Comparison of ENCODE assay signal across 11 cellular contexts in the genomic region with DNA sequence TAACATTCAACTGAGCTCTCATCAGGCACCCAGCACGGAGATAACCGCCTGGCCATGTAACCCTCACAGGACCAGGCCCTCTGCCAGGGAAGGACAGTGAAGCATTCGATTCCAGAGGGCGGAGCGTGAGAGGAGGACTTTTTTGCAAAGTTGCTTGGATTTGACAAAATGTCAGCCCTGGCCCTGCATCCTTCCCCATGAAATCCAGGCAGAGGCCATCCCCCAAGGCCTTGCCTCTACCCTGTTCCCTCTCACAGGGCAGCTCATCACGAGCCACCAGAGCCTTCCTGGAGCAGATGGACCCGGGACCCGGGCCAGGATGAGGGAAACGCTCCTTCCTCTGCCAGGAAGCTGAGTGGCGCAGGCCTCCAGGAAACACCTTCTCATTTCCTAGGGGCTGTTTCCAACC. TPM values are rescaled to one million over a fixed set of nuclear protein-coding genes. Genes with fewer than 3 reads are reported as not detected.
DNase-seq lines count a peak whose midpoint lies in the region; ATAC-seq and TF ChIP-seq lines count a peak whose summit lies in the region.
"Had no signal": no experiment of that assay in that cellular context is flagged by ENCODE, and none has a peak within 500 bp of the region (broad histone marks: within the 10 kb centered on the region; RNA-seq: fewer than 3 reads in every experiment).

No MANE protein-coding gene starts in this region.

- H2AFZ ChIP-seq in mammary epithelial cell (ENCODE audit: low read depth, low read length) (no peak overlapping the region), hepatocyte (no peak overlapping the region)

- peak overlapping the region; percentile 34 for H3K4me2 ChIP-seq in mammary epithelial cell (ENCODE audit: insufficient read depth, low read depth, low read length)
- H3K4me2 ChIP-seq in hepatocyte, result no peak overlapping the region
- H3K4me2 ChIP-seq: BLaER1 treated with 17β-estradiol and CSF1 and Interleukin-3, amounts not matched to agents 10 nM and 100 nM had no signal

- peaks cover 56 to 86% of the 10 kb centered on the region in 2 donors for H3K36me3 Mint-ChIP-seq in CD14-positive monocyte
- H3K36me3 Mint-ChIP-seq: natural killer cell treated with Interleukin-12 subunit alpha and Interleukin-12 subunit beta and Interleukin-15 and Interleukin-18, amount 100 ng/mL, for 72 hours had no signal

- dilution Hi-C loops in mammary epithelial cell (cut with HindIII; ENCODE audit: low sequenced_read_pairs), result no loop called here

- in situ Hi-C loops in mammary epithelial cell (cut with MboI; ENCODE audit: low sequenced_read_pairs in 2 of 2), result no loop called here
- in situ Hi-C loops in gastrocnemius medialis (cut with MboI; ENCODE audit: low sequenced_read_pairs in 4 of 4), result no loop called here

- TF ChIP-seq CTCF in CD14-positive monocyte (IDR thresholded peaks at IDR 0.05) (no peak), mammary epithelial cell (conservative IDR thresholded peaks at IDR 0.05 in 1 of 2, IDR thresholded peaks at IDR 0.05 in 1 of 2; ENCODE audit: extremely low read depth in 1 of 2, insufficient read depth in 1 of 2, low read depth in 1 of 2, low read length in 2 of 2) (no peak), gastrocnemius medialis (IDR thresholded peaks at IDR 0.05 in 4 of 5, conservative IDR thresholded peaks at IDR 0.05 in 1 of 5) (no peak), hepatocyte (IDR thresholded peaks at IDR 0.05; ENCODE audit: poor library complexity) (no peak)

- intact Hi-C loops in CD14-positive monocyte (cut with micrococcal nuclease) (loop anchor here (2.0 to 10.0 kb wide), 3 partner anchors 13 to 145 kb away; no protein-coding TSS in a partner anchor), mammary epithelial cell (cut with micrococcal nuclease) (no loop called here), left ventricle myocardium superior (cut with micrococcal nuclease) (no loop called here), gastrocnemius medialis (cut with DNase I; ENCODE audit: low total_unique reads) (no loop called here)

- H3K9me3 Mint-ChIP-seq in CD14-positive monocyte, result peaks cover 0 to 18% (median 6%) of the 10 kb centered on the region in 7 donors
- H3K9me3 Mint-ChIP-seq: natural killer cell treated with Interleukin-12 subunit alpha and Interleukin-12 subunit beta and Interleukin-15 and Interleukin-18, amount 100 ng/mL, for 72 hours had no signal

- H3K27me3 Mint-ChIP-seq in CD14-positive monocyte (ENCODE audit: low read depth in 3 of 3), result peaks cover 0 to 3% (median 0%) of the 10 kb centered on the region in 3 donors
- H3K27me3 Mint-ChIP-seq: natural killer cell treated with Interleukin-12 subunit alpha and Interleukin-12 subunit beta and Interleukin-15 and Interleukin-18, amount 100 ng/mL, for 72 hours had no signal

- 35% methylated on average over 8 of the region's 10 CpGs for WGBS in mammary epithelial cell (ENCODE audit: low coverage, missing lambda C conversion rate)
- WGBS in hepatocyte (ENCODE audit: low lambda C conversion rate, missing lambda C conversion rate), result 85% methylated on average over 10 of the region's 10 CpGs

- H3K9me3 ChIP-seq in mammary epithelial cell (replicated peaks; ENCODE audit: insufficient read depth, low read length) (no peaks in the 10 kb centered on the region), gastrocnemius medialis (no peaks in the 10 kb centered on the region), hepatocyte (ENCODE audit: low read depth) (no peaks in the 10 kb centered on the region)

- no peak overlapping the region for H3K4me3 ChIP-seq in mammary epithelial cell (replicated peaks in 1 of 3; ENCODE audit: insufficient read depth in 1 of 3, low read depth in 2 of 3, low read length in 3 of 3)
- H3K4me3 ChIP-seq in gastrocnemius medialis, result no peak overlapping the region
- H3K4me3 ChIP-seq in hepatocyte, result no peak overlapping the region
- H3K4me3 ChIP-seq: BLaER1 treated with 17β-estradiol and CSF1 and Interleukin-3, amounts not matched to agents 10 nM and 100 nM; SK-N-MC had no signal

- no TSS peak for BruUV-seq in mammary epithelial cell (replicated peaks; lab: Mats Ljungman, UMichigan)

- H3K27ac ChIP-seq in mammary epithelial cell (ENCODE audit: insufficient read depth, low read depth, low read length), result no peak overlapping the region
- peak overlapping the region in 2 of 4 donors; percentile 33 to 59 for H3K27ac ChIP-seq in gastrocnemius medialis
- H3K27ac ChIP-seq in hepatocyte, result no peak overlapping the region
- H3K27ac ChIP-seq: SK-N-MC had no signal

- no peak overlapping the region for H3K4me3 Mint-ChIP-seq in CD14-positive monocyte
- H3K4me3 Mint-ChIP-seq: natural killer cell treated with Interleukin-12 subunit alpha and Interleukin-12 subunit beta and Interleukin-15 and Interleukin-18, amount 100 ng/mL, for 72 hours had no signal

- TF ChIP-seq POLR2A in gastrocnemius medialis (IDR thresholded peaks at IDR 0.05), result no peak

- H3K27ac Mint-ChIP-seq in CD14-positive monocyte, result peak overlapping the region; percentile 98 to 100 (median 99)

- ATAC-seq in left ventricle myocardium superior (peak; percentile 74), gastrocnemius medialis (peak; percentile 36 to 45), GM18511 (IDR thresholded peaks at IDR 0.05; ENCODE audit: unreplicated experiment) (no peak), HG03439 (IDR thresholded peaks at IDR 0.05; ENCODE audit: unreplicated experiment) (no peak)
- ATAC-seq: natural killer cell treated with Interleukin-12 subunit alpha and Interleukin-12 subunit beta and Interleukin-15 and Interleukin-18, amount 100 ng/mL, for 72 hours had no signal

- H4K20me1 ChIP-seq in mammary epithelial cell (ENCODE audit: insufficient read depth, low read length) (no peaks in the 10 kb centered on the region), hepatocyte (ENCODE audit: insufficient read depth, poor library complexity, severe bottlenecking) (peaks cover 7% of the 10 kb centered on the region)

- CTCF ChIA-PET in mammary epithelial cell (lab: Charles Lee; ENCODE audit: low non-redundant PET), result interaction anchor here (0.7 kb wide), 1 partner anchor 221 kb away, joined by 4 read pairs; no protein-coding TSS in a partner anchor

- H3K9me2 ChIP-seq in hepatocyte (replicated peaks; ENCODE audit: insufficient read depth), result no peaks in the 10 kb centered on the region

- H3K4me1 Mint-ChIP-seq in CD14-positive monocyte, result peaks cover 50% of the 10 kb centered on the region

- H3K4me1 ChIP-seq in mammary epithelial cell (ENCODE audit: insufficient read depth, low read length) (peaks cover 17% of the 10 kb centered on the region), gastrocnemius medialis (peaks cover 0 to 13% of the 10 kb centered on the region in 2 donors), hepatocyte (ENCODE audit: insufficient read depth) (no peaks in the 10 kb centered on the region)

- H3K9ac ChIP-seq in mammary epithelial cell (ENCODE audit: insufficient read depth, low read length), result no peak overlapping the region
- H3K9ac ChIP-seq: BLaER1 treated with 17β-estradiol and CSF1 and Interleukin-3, amounts not matched to agents 10 nM and 100 nM had no signal

- H3K27me3 ChIP-seq in mammary epithelial cell (ENCODE audit: insufficient read depth, low read length) (no peaks in the 10 kb centered on the region), gastrocnemius medialis (no peaks in the 10 kb centered on the region), hepatocyte (no peaks in the 10 kb centered on the region)
- H3K27me3 ChIP-seq: BLaER1 treated with 17β-estradiol and CSF1 and Interleukin-3, amounts not matched to agents 10 nM and 100 nM had no signal

- peaks cover 20% of the 10 kb centered on the region for H3K79me2 ChIP-seq in mammary epithelial cell (ENCODE audit: insufficient read depth, low read length)
- peaks cover 22% of the 10 kb centered on the region for H3K79me2 ChIP-seq in hepatocyte

- H3K36me3 ChIP-seq in mammary epithelial cell (ENCODE audit: insufficient read depth, low read length), result peaks cover 4% of the 10 kb centered on the region
- H3K36me3 ChIP-seq in gastrocnemius medialis, result no peaks in the 10 kb centered on the region
- H3K36me3 ChIP-seq in hepatocyte (replicated peaks; ENCODE audit: insufficient read depth, low read depth), result no peaks in the 10 kb centered on the region

- no peak for DNase-seq in CD14-positive monocyte (ENCODE audit: low spot score)
- DNase-seq in mammary epithelial cell, result no peak
- peak; percentile 74 for DNase-seq in left ventricle myocardium superior
- peak in 1 of 2 donors; percentile 34 for DNase-seq in gastrocnemius medialis
- no peak for DNase-seq in hepatocyte (ENCODE audit: low spot score)
- DNase-seq in NCI-H187 treated with DMSO at 0.1 percent for 48 hours (lab: John Stamatoyannopoulos, UW), result no peak

RNA-seq across cellular contexts. Expression of gene CAMKK2, which starts 17.0 kb away (rescaled TPM):
- polyA plus RNA-seq in CD14-positive monocyte (10 to 100 TPM; 55.6 to 71.0 TPM), mammary epithelial cell (25.6 TPM), hepatocyte (16.3 and 21.9 TPM in 2 replicates)
- total RNA-seq in mammary epithelial cell (10 to 100 TPM; 24.8 to 26.0 TPM), left ventricle myocardium superior (16.8 TPM), gastrocnemius medialis (10 to 100 TPM in 1 of 4 donors, 1 to 10 TPM in 3; 6.0 to 10.2 (median 7.5) TPM), hepatocyte (20.2 and 21.5 TPM in 2 replicates)
- polyA minus RNA-seq in mammary epithelial cell, result 33.6 TPM

Comparison
In these comparisons a context has a peak if more than half of its experiments do, and no peak if none do; other contexts are left out.
1. ATAC-seq: peak in left ventricle myocardium superior (single experiment) and gastrocnemius medialis (2 of 2); none in GM18511 (single experiment) and HG03439 (single experiment).
2. intact Hi-C loops: an anchor here in CD14-positive monocyte (2.0 to 10.0 kb wide); none called in mammary epithelial cell, left ventricle myocardium superior and gastrocnemius medialis.